In the genomic region with DNA sequence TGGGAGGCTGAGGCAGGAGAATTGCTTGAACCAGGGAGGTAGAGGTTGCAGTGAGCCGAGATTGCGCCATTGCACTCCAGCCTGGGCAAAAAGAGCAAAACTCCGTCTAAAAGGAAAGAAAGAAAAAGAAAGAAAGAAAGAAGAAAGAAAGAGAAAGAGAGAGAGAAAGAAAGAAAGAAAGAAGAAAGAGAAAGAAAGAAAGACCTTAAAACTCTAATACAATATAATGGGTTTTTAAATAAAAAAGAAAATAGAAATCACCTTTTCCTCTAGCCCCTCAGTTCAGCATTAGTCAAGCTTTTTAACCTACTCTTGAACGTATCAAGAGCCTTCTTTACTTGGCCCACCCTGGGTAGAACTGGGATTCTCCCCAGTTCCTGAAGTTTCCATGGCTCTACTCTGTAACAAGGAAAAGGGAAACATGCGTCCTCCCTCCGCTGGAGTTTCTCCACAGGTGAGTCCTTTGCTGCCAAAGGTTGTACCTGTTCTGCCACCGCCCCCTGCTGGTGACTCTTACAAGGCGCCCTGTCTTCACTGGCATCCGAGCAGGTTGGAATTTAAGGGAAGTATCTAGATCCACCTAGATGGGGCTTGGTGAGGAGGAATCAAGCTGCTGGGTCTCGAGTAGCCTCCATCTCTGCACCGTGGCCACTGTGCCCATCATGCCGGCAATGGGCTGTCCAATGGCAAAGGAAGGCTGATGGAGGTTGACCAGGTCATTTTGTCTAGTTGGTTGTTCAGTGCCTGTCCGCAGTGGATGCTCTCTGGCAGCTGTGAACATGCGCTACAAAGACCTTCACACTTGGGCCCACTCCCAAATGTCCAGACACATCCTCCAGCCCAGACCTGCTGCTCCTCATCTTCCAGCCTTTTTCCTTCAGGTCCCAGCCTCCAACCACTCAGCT, we compare ENCODE assay signal across 8 cellular contexts. TPM values are rescaled to one million over a fixed set of nuclear protein-coding genes. Genes with fewer than 3 reads are reported as not detected.
DNase-seq lines count a peak whose midpoint lies in the region; ATAC-seq, FAIRE-seq and TF ChIP-seq lines count a peak whose summit lies in the region.

No MANE protein-coding gene starts in this region.

- H3K36me3 ChIP-seq in kidney epithelial cell (ENCODE audit: control insufficient read depth, insufficient read depth, low read length) = no peaks in the 10 kb centered on the region

- no peak overlapping the region for H3K4me3 ChIP-seq in kidney epithelial cell (ENCODE audit: low read depth, low read length)

- no peak for ATAC-seq in GM21390 (IDR thresholded peaks at IDR 0.05; ENCODE audit: unreplicated experiment)

- peak; percentile 89 for TF ChIP-seq CTCF in kidney epithelial cell (IDR thresholded peaks at IDR 0.05; ENCODE audit: insufficient read depth, low read length, poor library complexity, severe bottlenecking)

- FAIRE-seq in G401.6 (lab: Jason Lieb, UNC) = peak; percentile 31

- DNase-seq in NCI-H1105 treated with DMSO at 0.1 percent for 48 hours (lab: John Stamatoyannopoulos, UW) (peak; percentile 81), T-helper 9 cell (peak; percentile 79), astrocyte of the hippocampus (ENCODE audit: low read depth, low spot score) (peak; percentile 74), kidney epithelial cell (ENCODE audit: low read depth) (peak; percentile 9), NCI-H446 treated with DMSO at 0.1 percent for 48 hours (lab: John Stamatoyannopoulos, UW) (no peak)
- peak; percentile 48 to 75 (median 49) for DNase-seq in stimulated activated CD4-positive, alpha-beta T cell treated with anti-CD3 and anti-CD28 coated beads, TNF-alpha, amount 100 ng/mL, for 24 hours (ENCODE audit: low read depth in 3 of 3)

- peaks cover 31% of the 10 kb centered on the region for H3K27me3 ChIP-seq in kidney epithelial cell (ENCODE audit: control insufficient read depth, insufficient read depth, low read length)

RNA-seq across cellular contexts. Expression of gene EPHB3, which starts 20.6 kb away (rescaled TPM):
- total RNA-seq in kidney epithelial cell = 1.0 and 1.5 TPM in 2 replicates
